1 cellular context compared by ENCODE assay signal in the genomic region with DNA sequence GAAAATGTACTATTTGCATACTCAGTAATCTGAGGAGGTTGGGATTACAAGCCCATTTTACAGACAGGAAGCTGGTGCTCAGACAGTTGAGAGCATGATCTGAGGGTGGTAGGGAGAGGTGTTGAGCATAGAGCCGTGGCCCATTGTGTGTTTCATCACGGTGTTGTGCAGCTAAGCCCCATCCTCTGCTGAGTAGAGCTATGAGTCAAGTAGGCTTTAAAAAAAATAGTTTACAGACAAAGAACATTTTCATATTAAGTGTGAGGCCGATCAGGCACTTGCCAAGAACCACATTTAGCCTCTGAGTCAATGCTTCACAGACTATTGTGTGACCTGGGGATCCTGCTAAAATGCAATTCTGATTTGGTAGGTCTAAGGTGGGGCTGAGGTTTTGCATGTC.
TF ChIP-seq lines count a peak whose summit lies in the region.

No MANE protein-coding gene starts in this region.

TF ChIP-seq in HepG2, 621 proteins besides CTCF, POLR2A, EP300 and RAD21 (continued from another document):
- no peak for TF ChIP-seq NFIC (IDR thresholded peaks at IDR 0.05; ENCODE audit: low read length)
- no peak for TF ChIP-seq CBFB (CRISPR knock-in tag; IDR thresholded peaks at IDR 0.05)
- no peak for TF ChIP-seq ZNF263 (CRISPR knock-in tag; IDR thresholded peaks at IDR 0.05)
